21 cellular contexts compared by ENCODE assay signal in genomic region chr1:108108119-108108518, GRCh38.
"Had no signal": no experiment of that assay in that cellular context is flagged by ENCODE, and none has a peak within 500 bp of the region (broad histone marks: within the 10 kb centered on the region; RNA-seq: fewer than 3 reads in every experiment).

No MANE protein-coding gene starts in this region.

- H3K4me3 ChIP-seq: adrenal gland, body of pancreas, dorsolateral prefrontal cortex, esophagus muscularis mucosa, gastrocnemius medialis, heart left ventricle had no signal

- H3K27me3 ChIP-seq: adrenal gland, body of pancreas, dorsolateral prefrontal cortex, esophagus muscularis mucosa, foreskin keratinocyte, gastrocnemius medialis, heart left ventricle had no signal

- H3K27ac ChIP-seq: adrenal gland, body of pancreas, dorsolateral prefrontal cortex, esophagus muscularis mucosa, gastrocnemius medialis had no signal

- FAIRE-seq: colon had no signal

- H3K36me3 ChIP-seq: adrenal gland, esophagus muscularis mucosa, gastrocnemius medialis, heart left ventricle had no signal

- H3K4me1 ChIP-seq: adrenal gland, body of pancreas, esophagus muscularis mucosa, gastrocnemius medialis had no signal

- H3K9me3 ChIP-seq: body of pancreas, gastrocnemius medialis had no signal

- ATAC-seq: activated CD8-positive, alpha-beta memory T cell treated with anti-CD3 and anti-CD28 coated beads, Interleukin-2, amount 10 ng/mL, durations not matched to agents 7 days and 5 days; activated CD8-positive, alpha-beta T cell treated with anti-CD3 and anti-CD28 coated beads, Interleukin-2, amount 10 ng/mL, durations not matched to agents 7 days and 5 days; body of pancreas; gastrocnemius medialis had no signal

- DNase-seq: activated CD4-positive, CD25-positive, alpha-beta regulatory T cell; activated CD4-positive, CD25-positive, alpha-beta regulatory T cell treated with anti-CD3 and anti-CD28 coated beads, Interleukin-2, amount 50 U/mL, for 72 hours; activated CD8-positive, alpha-beta memory T cell treated with anti-CD3 and anti-CD28 coated beads, Interleukin-2, amount 10 ng/mL, durations not matched to agents 7 days and 5 days; activated CD8-positive, alpha-beta T cell treated with anti-CD3 and anti-CD28 coated beads, Interleukin-2, amount 10 ng/mL, durations not matched to agents 7 days and 5 days; activated effector memory CD4-positive, alpha-beta T cell treated with Interleukin-2 at 50 U/mL for 16 hours; adrenal gland; amygdala; aorta; body of pancreas; caudate nucleus; dorsolateral prefrontal cortex; effector memory CD4-positive, alpha-beta T cell; endodermal cell; erythroblast; gastrocnemius medialis; glutamatergic neuron; heart left ventricle; T-helper 1 cell had no signal
